In genomic region chr7:17441557-17441956, GRCh38 we compare ENCODE assay signal across 23 cellular contexts.
"Had no signal": no experiment of that assay in that cellular context is flagged by ENCODE, and none has a peak within 500 bp of the region (broad histone marks: within the 10 kb centered on the region; RNA-seq: fewer than 3 reads in every experiment).

No MANE protein-coding gene starts in this region.

- H3K4me1 ChIP-seq: ascending aorta had no signal

- DNase-seq: activated CD4-positive, alpha-beta memory T cell treated with anti-CD3 and anti-CD28 coated beads for 36 hours; activated CD4-positive, alpha-beta T cell treated with anti-CD3 and anti-CD28 coated beads, Interleukin-2, amount 10 ng/mL, durations not matched to agents 7 days and 5 days; activated CD4-positive, CD25-positive, alpha-beta regulatory T cell; activated gamma-delta T cell treated with Interleukin-2 at 50 U/mL for 16 hours; activated naive CD4-positive, alpha-beta T cell treated with anti-CD3 and anti-CD28 coated beads, Interleukin-2, amount 50 U/mL, for 16 hours; activated T-cell treated with anti-CD3 and anti-CD28 coated beads for 4 hours; activated T-cell treated with anti-CD3 and anti-CD28 coated beads, Interleukin-2, amount 50 U/mL, for 48 hours; amniotic stem cell; cerebellar nuclear complex; KG1; NCI-H1092; NCI-H1436; NCI-H1694 treated with DMSO at 0.1 percent for 48 hours; NCI-H2029 treated with DMSO at 0.1 percent for 48 hours; NCI-H345; NCI-H510A; NCI-H526 treated with DMSO at 0.1 percent for 48 hours; NCI-H82; SIG-M5; T-helper 17 cell; T-helper 9 cell had no signal

- ATAC-seq: T-helper 17 cell had no signal

- H3K9me3 ChIP-seq: ascending aorta had no signal

- H3K27ac ChIP-seq: ascending aorta, VCaP had no signal

- H3K27me3 ChIP-seq: ascending aorta had no signal

- H3K4me3 ChIP-seq: ascending aorta had no signal

- H3K36me3 ChIP-seq: ascending aorta had no signal
